Comparison of ENCODE assay signal across 8 cellular contexts in the genomic region with DNA sequence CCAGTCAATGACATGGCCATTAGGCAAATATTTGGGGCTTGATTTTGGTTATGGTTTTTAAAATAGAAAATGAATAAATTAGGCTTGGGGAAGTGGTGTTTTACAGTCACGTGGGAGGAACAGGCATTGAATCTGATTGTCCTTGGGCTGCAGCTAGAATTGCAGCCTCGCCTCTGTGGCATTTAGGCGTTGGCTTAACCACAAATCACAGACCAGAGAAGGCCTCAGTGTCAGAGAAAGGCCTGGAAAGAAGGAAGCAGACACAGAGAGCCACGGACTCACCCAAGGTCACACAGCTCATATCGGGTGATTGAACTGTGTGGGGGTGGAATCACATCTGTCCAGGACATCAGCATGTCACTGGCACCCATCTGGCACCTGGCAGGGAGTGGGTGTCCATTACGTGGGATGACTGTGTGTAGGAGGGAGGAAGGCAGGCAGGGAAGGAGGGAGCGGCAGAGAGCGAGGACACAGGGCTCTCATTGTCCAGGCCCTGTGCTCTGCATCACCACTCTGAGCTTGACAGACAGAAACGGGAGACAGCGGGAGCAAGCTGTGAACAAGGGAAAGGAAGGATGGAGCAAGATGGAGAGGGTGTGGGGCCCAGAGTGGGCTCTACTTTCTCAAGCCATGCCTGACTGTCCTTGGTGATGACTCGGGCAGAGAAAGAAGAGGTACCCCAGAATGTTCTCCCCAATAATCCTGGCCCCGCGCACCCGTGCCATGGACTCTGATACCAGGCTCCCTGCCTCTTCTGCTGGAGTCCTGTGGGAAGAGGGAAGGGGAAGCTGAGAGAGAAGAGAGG.
DNase-seq lines count a peak whose midpoint lies in the region; ATAC-seq and TF ChIP-seq lines count a peak whose summit lies in the region.

No MANE protein-coding gene starts in this region.

- H3K27ac Mint-ChIP-seq in effector memory CD8-positive, alpha-beta T cell, result no peak overlapping the region
- peak overlapping the region; percentile 40 to 87 (median 66) for H3K27ac Mint-ChIP-seq in nephron

- DNase-seq in DMS 273 (lab: John Stamatoyannopoulos, UW; ENCODE audit: unreplicated experiment), result peak; percentile 91
- DNase-seq in NCI-H2171 treated with DMSO at 0.1 percent for 48 hours (lab: John Stamatoyannopoulos, UW), result peak; percentile 63
- no peak for DNase-seq in effector memory CD8-positive, alpha-beta T cell
- DNase-seq in putamen (ENCODE audit: low spot score), result no peak
- DNase-seq in NCI-H2227 treated with DMSO at 0.1 percent for 48 hours (lab: John Stamatoyannopoulos, UW), result no peak

- no peaks in the 10 kb centered on the region for H3K4me1 Mint-ChIP-seq in effector memory CD8-positive, alpha-beta T cell (ENCODE audit: low read depth in 2 of 2)
- H3K4me1 Mint-ChIP-seq in nephron, result peaks cover 37% of the 10 kb centered on the region

- no peak overlapping the region for H3K4me3 Mint-ChIP-seq in effector memory CD8-positive, alpha-beta T cell
- peak overlapping the region in 2 of 3 experiments; percentile 19 to 37 for H3K4me3 Mint-ChIP-seq in nephron

- H3K27me3 Mint-ChIP-seq in effector memory CD8-positive, alpha-beta T cell, result peaks cover 37 to 47% of the 10 kb centered on the region in 2 donors
- peaks cover 17% of the 10 kb centered on the region for H3K27me3 Mint-ChIP-seq in nephron (ENCODE audit: low read depth)

- no peak for TF ChIP-seq POLR2A in GM18505 (IDR thresholded peaks at IDR 0.05; ENCODE audit: borderline replicate concordance, extremely low read depth, insufficient read depth, insufficient read length)

- peak; percentile 19 for ATAC-seq in effector memory CD8-positive, alpha-beta T cell (replicated peaks)
- ATAC-seq in GM21529 (IDR thresholded peaks at IDR 0.05; ENCODE audit: unreplicated experiment) (no peak), GM18505 (IDR thresholded peaks at IDR 0.05; ENCODE audit: unreplicated experiment) (no peak)

- H3K36me3 Mint-ChIP-seq in effector memory CD8-positive, alpha-beta T cell (ENCODE audit: insufficient read depth), result peaks cover 6% of the 10 kb centered on the region
- no peaks in the 10 kb centered on the region for H3K36me3 Mint-ChIP-seq in nephron (ENCODE audit: low read depth)

- TF ChIP-seq CTCF in nephron (IDR thresholded peaks at IDR 0.05; ENCODE audit: unreplicated experiment in 3 of 3), result no peak

- H3K9me3 Mint-ChIP-seq in effector memory CD8-positive, alpha-beta T cell, result no peaks in the 10 kb centered on the region
- no peaks in the 10 kb centered on the region for H3K9me3 Mint-ChIP-seq in nephron

Comparison
In these comparisons a context has a peak if more than half of its experiments do, and no peak if none do; other contexts are left out.
1. DNase-seq: peak in DMS 273 (single experiment) and NCI-H2171 treated with DMSO at 0.1 percent for 48 hours (single experiment); none in effector memory CD8-positive, alpha-beta T cell (0 of 3), putamen (single experiment) and NCI-H2227 treated with DMSO at 0.1 percent for 48 hours (single experiment).
2. H3K27ac Mint-ChIP-seq: peak in nephron (3 of 3); none in effector memory CD8-positive, alpha-beta T cell (0 of 2).
3. H3K4me3 Mint-ChIP-seq: peak in nephron (2 of 3); none in effector memory CD8-positive, alpha-beta T cell (0 of 2).